12 cellular contexts compared by ENCODE assay signal in genomic region chr2:128302011-128302743, GRCh38. TPM values are rescaled to one million over a fixed set of nuclear protein-coding genes. Genes with fewer than 3 reads are reported as not detected.
DNase-seq lines count a peak whose midpoint lies in the region; ATAC-seq and TF ChIP-seq lines count a peak whose summit lies in the region.
"Had no signal": no experiment of that assay in that cellular context is flagged by ENCODE, and none has a peak within 500 bp of the region (broad histone marks: within the 10 kb centered on the region; RNA-seq: fewer than 3 reads in every experiment).

No MANE protein-coding gene starts in this region.

- ATAC-seq in HG03175 (IDR thresholded peaks at IDR 0.05; ENCODE audit: unreplicated experiment) = no peak
- no peak for ATAC-seq in sciatic nerve

- no peak overlapping the region for H3K4me3 Mint-ChIP-seq in brain
- H3K4me3 Mint-ChIP-seq: activated T-helper 1 cell treated with anti-CD3 and anti-CD28 coated beads, Interleukin-12 subunit alpha, Interleukin-12 subunit beta, Interleukin-2, Interleukin-4 antibody, amounts not matched to agents 30 ng/mL and 10 ng/mL and 1 ng/mL, durations not matched to agents 14 hours and 24 hours and 36 hours; stimulated activated naive CD8-positive, alpha-beta T cell treated with anti-CD3 and anti-CD28 coated beads, Interleukin-15, Interleukin-2, amounts not matched to agents 100 ng/mL and 50 ng/mL, for 24 hours; T-helper 1 cell treated with Interleukin-12 subunit alpha and Interleukin-12 subunit beta and Interleukin-4 antibody, amounts not matched to agents 30 μg/mL and 1 μg/mL, for 36 hours had no signal

- peaks cover 0 to 8% (median 0%) of the 10 kb centered on the region in 5 experiments for H3K9me3 Mint-ChIP-seq in brain
- H3K9me3 Mint-ChIP-seq: activated T-helper 1 cell treated with anti-CD3 and anti-CD28 coated beads, Interleukin-12 subunit alpha, Interleukin-12 subunit beta, Interleukin-2, Interleukin-4 antibody, amounts not matched to agents 30 ng/mL and 10 ng/mL and 1 ng/mL, durations not matched to agents 14 hours and 24 hours and 36 hours; stimulated activated naive CD8-positive, alpha-beta T cell treated with anti-CD3 and anti-CD28 coated beads, Interleukin-15, Interleukin-2, amounts not matched to agents 100 ng/mL and 50 ng/mL, for 24 hours; T-helper 1 cell treated with Interleukin-12 subunit alpha and Interleukin-12 subunit beta and Interleukin-4 antibody, amounts not matched to agents 30 μg/mL and 1 μg/mL, for 36 hours had no signal

- H3K27ac Mint-ChIP-seq in brain = peak overlapping the region in 4 of 5 experiments; percentile 22 to 93 (median 54)
- H3K27ac Mint-ChIP-seq: activated T-helper 1 cell treated with anti-CD3 and anti-CD28 coated beads, Interleukin-12 subunit alpha, Interleukin-12 subunit beta, Interleukin-2, Interleukin-4 antibody, amounts not matched to agents 30 ng/mL and 10 ng/mL and 1 ng/mL, durations not matched to agents 14 hours and 24 hours and 36 hours; stimulated activated naive CD8-positive, alpha-beta T cell treated with anti-CD3 and anti-CD28 coated beads, Interleukin-15, Interleukin-2, amounts not matched to agents 100 ng/mL and 50 ng/mL, for 24 hours; T-helper 1 cell treated with Interleukin-12 subunit alpha and Interleukin-12 subunit beta and Interleukin-4 antibody, amounts not matched to agents 30 μg/mL and 1 μg/mL, for 36 hours had no signal

- H3K4me2 ChIP-seq in Loucy (ENCODE audit: low read depth, low read length, poor library complexity, severe bottlenecking) = peak overlapping the region; percentile 98

- no peak overlapping the region for H2AFZ ChIP-seq in Loucy (ENCODE audit: low read length)

- H3K27ac ChIP-seq in layer of hippocampus (ENCODE audit: low read depth, low read length) (peak overlapping the region; percentile 43), stomach smooth muscle (ENCODE audit: low read length) (peak overlapping the region; percentile 62)

- H3K4me3 ChIP-seq in Loucy (ENCODE audit: low read length, poor library complexity, severe bottlenecking) (no peak overlapping the region), stomach smooth muscle (ENCODE audit: low read length in 2 of 2) (no peak overlapping the region)

- no peak overlapping the region for H3K9ac ChIP-seq in Loucy (ENCODE audit: low read depth, low read length, poor library complexity, severe bottlenecking)
- H3K9ac ChIP-seq in stomach smooth muscle (ENCODE audit: low read length in 2 of 2) = peak overlapping the region in 1 of 2 donors; percentile 47

- H3K36me3 Mint-ChIP-seq in brain = peaks cover 21% of the 10 kb centered on the region

- H3K4me1 ChIP-seq in Loucy (ENCODE audit: insufficient read depth, low read length, poor library complexity, severe bottlenecking) (peaks cover 40% of the 10 kb centered on the region), stomach smooth muscle (ENCODE audit: control insufficient read depth, insufficient read depth, low read length) (peaks cover 70% of the 10 kb centered on the region)

- H3K9me3 ChIP-seq in Loucy (ENCODE audit: insufficient read depth, low read depth, low read length) (no peaks in the 10 kb centered on the region), stomach smooth muscle (ENCODE audit: control insufficient read depth in 2 of 2, low read length in 2 of 2) (no peaks in the 10 kb centered on the region)

- intact Hi-C loops in sciatic nerve (cut with DNase I) = no loop called here

- peaks cover 68% of the 10 kb centered on the region for H3K4me1 Mint-ChIP-seq in brain

- peaks cover 4% of the 10 kb centered on the region for H3K27me3 Mint-ChIP-seq in brain
- H3K27me3 Mint-ChIP-seq: progenitor cell of endocrine pancreas; stimulated activated naive CD8-positive, alpha-beta T cell treated with anti-CD3 and anti-CD28 coated beads, Interleukin-15, Interleukin-2, amounts not matched to agents 100 ng/mL and 50 ng/mL, for 24 hours had no signal

- no peak for TF ChIP-seq CTCF in Loucy (conservative IDR thresholded peaks at IDR 0.05; ENCODE audit: low read length)
- TF ChIP-seq CTCF in brain (conservative IDR thresholded peaks at IDR 0.05) = no peak

- no peaks in the 10 kb centered on the region for H3F3A ChIP-seq in Loucy (ENCODE audit: low read depth)

- peaks cover 100% of the 10 kb centered on the region for H4K20me1 ChIP-seq in Loucy (ENCODE audit: insufficient read depth, low read length, poor library complexity, severe bottlenecking)

- H3K27me3 ChIP-seq in Loucy (ENCODE audit: insufficient read depth, low read length, poor library complexity, severe bottlenecking) (no peaks in the 10 kb centered on the region), layer of hippocampus (ENCODE audit: control insufficient read depth, insufficient read depth, low read length) (no peaks in the 10 kb centered on the region), stomach smooth muscle (ENCODE audit: control insufficient read depth in 1 of 2, insufficient read depth in 2 of 2, low read length in 2 of 2) (no peaks in the 10 kb centered on the region)

- DNase-seq in NCI-H1417 treated with DMSO at 0.1 percent for 48 hours (lab: John Stamatoyannopoulos, UW) (no peak), sciatic nerve (ENCODE audit: low spot score) (no peak)
- DNase-seq: activated CD4-positive, alpha-beta T cell treated with anti-CD3 and anti-CD28 coated beads, Interleukin-2, amount 50 U/mL, for 1 hour had no signal

- H3K36me3 ChIP-seq in Loucy (ENCODE audit: insufficient read depth, low read length) (peaks cover 98% of the 10 kb centered on the region), stomach smooth muscle (ENCODE audit: control insufficient read depth in 2 of 2, insufficient read depth in 2 of 2, low read length in 2 of 2) (no peaks in the 10 kb centered on the region)

- H3K79me2 ChIP-seq in Loucy (ENCODE audit: insufficient read depth, low read length) = peaks cover 100% of the 10 kb centered on the region

- H3K9me2 ChIP-seq in Loucy (replicated peaks; ENCODE audit: low read depth, low read length) = no peaks in the 10 kb centered on the region

RNA-seq across cellular contexts. Expression of gene HS6ST1, which starts 16.5 kb away (rescaled TPM):
- polyA plus RNA-seq in brain (ENCODE audit: insufficient read depth, low read depth, low replicate concordance) = 64.3 TPM
- 27.2 TPM for total RNA-seq in sciatic nerve
